16 cellular contexts compared by ENCODE assay signal in genomic region chr4:85426366-85426765, GRCh38. TPM values are rescaled to one million over a fixed set of nuclear protein-coding genes. Genes with fewer than 3 reads are reported as not detected.
DNase-seq lines count a peak whose midpoint lies in the region; ATAC-seq and TF ChIP-seq lines count a peak whose summit lies in the region.
"Had no signal": no experiment of that assay in that cellular context is flagged by ENCODE, and none has a peak within 500 bp of the region (broad histone marks: within the 10 kb centered on the region; RNA-seq: fewer than 3 reads in every experiment).

No MANE protein-coding gene starts in this region.

- no peak for TF ChIP-seq EP300 in transverse colon (IDR thresholded peaks at IDR 0.05; ENCODE audit: low read depth)

- DNase-seq in GM23338 (ENCODE audit: low spot score) (peak; percentile 42), NCI-H69 (lab: John Stamatoyannopoulos, UW) (peak; percentile 1), left cardiac atrium (no peak), myocyte (ENCODE audit: low read depth) (peak; percentile 44), transverse colon (no peak)
- DNase-seq: Calu3; CD8-positive, alpha-beta T cell; DMS79 treated with DMSO at 0.1 percent for 48 hours; GF-D8; H9; IMR-90 had no signal

- peaks cover 5% of the 10 kb centered on the region for H3K27me3 Mint-ChIP-seq in GM23338 (ENCODE audit: insufficient read depth, low read depth, poor library complexity)
- H3K27me3 Mint-ChIP-seq: B cell had no signal

- TF ChIP-seq CTCF in GM23338 (conservative IDR thresholded peaks at IDR 0.05; ENCODE audit: low read depth in 2 of 2): no peak
- TF ChIP-seq CTCF in transverse colon (IDR thresholded peaks at IDR 0.05): no peak

- H3K27ac ChIP-seq in GM23338 (ENCODE audit: low read depth): no peak overlapping the region
- no peak overlapping the region for H3K27ac ChIP-seq in transverse colon
- H3K27ac ChIP-seq: BLaER1 treated with 17β-estradiol and CSF1 and Interleukin-3, amounts not matched to agents 10 nM and 100 nM; HL-60 had no signal

- no peak overlapping the region for H3K4me3 Mint-ChIP-seq in GM23338
- H3K4me3 Mint-ChIP-seq: B cell; CD8-positive, alpha-beta T cell; H9 had no signal

- H3K79me2 ChIP-seq in GM23338 (replicated peaks; ENCODE audit: insufficient read depth): no peaks in the 10 kb centered on the region

- 81 to 84% methylated on average over 3 of the region's 3 CpGs for WGBS in transverse colon (ENCODE audit: low coverage in 1 of 2), 2 donors

- H3K4me1 Mint-ChIP-seq in GM23338: peaks cover 17% of the 10 kb centered on the region; the same call in 2 of the 3 replicates

- H3K4me2 ChIP-seq in GM23338: no peak overlapping the region
- H3K4me2 ChIP-seq: BLaER1 treated with 17β-estradiol and CSF1 and Interleukin-3, amounts not matched to agents 10 nM and 100 nM had no signal

- H3K36me3 ChIP-seq in GM23338 (ENCODE audit: insufficient read depth) (no peaks in the 10 kb centered on the region), transverse colon (no peaks in the 10 kb centered on the region)
- H3K36me3 ChIP-seq: BLaER1 treated with 17β-estradiol and CSF1 and Interleukin-3, amounts not matched to agents 10 nM and 100 nM had no signal

- no peak overlapping the region for H2AFZ ChIP-seq in GM23338

- no peaks in the 10 kb centered on the region; the same call in 1 of the 2 replicates for H3K9me2 ChIP-seq in GM23338 (ENCODE audit: insufficient read depth)

- no peak for TF ChIP-seq POLR2A in transverse colon (IDR thresholded peaks at IDR 0.05)

- no peaks in the 10 kb centered on the region for H3K9me3 ChIP-seq in transverse colon
- H3K9me3 ChIP-seq: BLaER1 treated with 17β-estradiol and CSF1 and Interleukin-3, amounts not matched to agents 10 nM and 100 nM had no signal

- ATAC-seq in GM23338 (no peak), left cardiac atrium (peak; percentile 40 to 83), SK-N-SH treated with all-trans-retinoic acid at 6 μM for 48 hours (no peak), HG02759 (IDR thresholded peaks at IDR 0.05; ENCODE audit: unreplicated experiment) (no peak)
- ATAC-seq: CD8-positive, alpha-beta T cell had no signal

- H3F3A ChIP-seq in GM23338 (replicated peaks; ENCODE audit: low read depth): no peaks in the 10 kb centered on the region

- H3K36me3 Mint-ChIP-seq in GM23338 (ENCODE audit: low read depth): no peaks in the 10 kb centered on the region
- H3K36me3 Mint-ChIP-seq: CD8-positive, alpha-beta T cell had no signal

- in situ Hi-C loops in transverse colon (cut with MboI; ENCODE audit: low pct_ligation_motif_present in 1 of 4, low pct_unique_long_range_greater_than_20kb in 1 of 4, low sequenced_read_pairs in 3 of 4): no loop called here

- H3K4me1 ChIP-seq in GM23338 (ENCODE audit: insufficient read depth): 0 out of 2 replicates have a peak, but pooled peaks cover 8% of the 10 kb centered on the region
- H3K4me1 ChIP-seq in transverse colon: no peaks in the 10 kb centered on the region

- H3K4me3 ChIP-seq in GM23338 (no peak overlapping the region), transverse colon (no peak overlapping the region)
- H3K4me3 ChIP-seq: BLaER1 treated with 17β-estradiol and CSF1 and Interleukin-3, amounts not matched to agents 10 nM and 100 nM had no signal

- H3K27ac Mint-ChIP-seq in GM23338: no peak overlapping the region
- H3K27ac Mint-ChIP-seq: B cell; CD8-positive, alpha-beta T cell; H9 had no signal

- intact Hi-C loops in left cardiac atrium (cut with DNase I) (no loop called here), transverse colon (cut with DNase I; ENCODE audit: low total_unique reads) (no loop called here)

- H4K20me1 ChIP-seq in GM23338 (replicated peaks; ENCODE audit: insufficient read depth): no peaks in the 10 kb centered on the region
- H4K20me1 ChIP-seq: BLaER1 treated with 17β-estradiol and CSF1 and Interleukin-3, amounts not matched to agents 10 nM and 100 nM had no signal

- no peaks in the 10 kb centered on the region for H3K9me3 Mint-ChIP-seq in GM23338
- H3K9me3 Mint-ChIP-seq: H9 had no signal

- H3K27me3 ChIP-seq in GM23338 (ENCODE audit: insufficient read depth): no peaks in the 10 kb centered on the region
- no peaks in the 10 kb centered on the region for H3K27me3 ChIP-seq in transverse colon
- H3K27me3 ChIP-seq: BLaER1 treated with 17β-estradiol and CSF1 and Interleukin-3, amounts not matched to agents 10 nM and 100 nM had no signal

TF ChIP-seq in GM23338, 12 proteins besides CTCF, POLR2A, EP300 and RAD21 (continues in another document):
- TF ChIP-seq EZH2phosphoT487 (IDR thresholded peaks at IDR 0.05; ENCODE audit: unreplicated experiment) (no peak), JUNB (IDR thresholded peaks at IDR 0.05; ENCODE audit: unreplicated experiment) (no peak), POLR2AphosphoS5 (IDR thresholded peaks at IDR 0.05; ENCODE audit: low read depth) (no peak), STAT1 (IDR thresholded peaks at IDR 0.05; ENCODE audit: unreplicated experiment) (no peak), REST (IDR thresholded peaks at IDR 0.05; ENCODE audit: unreplicated experiment) (no peak), ZNF331 (CRISPR knock-in tag; IDR thresholded peaks at IDR 0.05; ENCODE audit: low read depth) (no peak), ZNF114 (CRISPR knock-in tag; IDR thresholded peaks at IDR 0.05) (no peak)

TF ChIP-seq in SK-N-SH treated with all-trans-retinoic acid at 6 μM for 48 hours, 23 proteins besides CTCF, POLR2A, EP300 and RAD21:
- TF ChIP-seq ISL1 (CRISPR knock-in tag; IDR thresholded peaks at IDR 0.05): no peak
- no peak for TF ChIP-seq RARB (CRISPR knock-in tag; IDR thresholded peaks at IDR 0.05)
- no peak for TF ChIP-seq ESRRG (CRISPR knock-in tag; IDR thresholded peaks at IDR 0.05)
- no peak for TF ChIP-seq BACH2 (CRISPR knock-in tag; IDR thresholded peaks at IDR 0.05; ENCODE audit: borderline replicate concordance)
- no peak for TF ChIP-seq TOX (CRISPR knock-in tag; IDR thresholded peaks at IDR 0.05; ENCODE audit: borderline replicate concordance)
- TF ChIP-seq GLIS3 (CRISPR knock-in tag; IDR thresholded peaks at IDR 0.05): no peak

RNA-seq across cellular contexts. Expression of gene ARHGAP24, which starts 48.6 kb away (rescaled TPM):
- total RNA-seq in GM23338 (2014; rRNA removed; shearing (Covaris generic)): 0.21 TPM in 1 of 2 replicates, not detected in the other
- 0.36 and 0.50 TPM in 2 replicates for polyA plus RNA-seq in GM23338 (2016; fragmentation: Nextera tagmentation; extraction: Ambion mirVana)
- total RNA-seq in left cardiac atrium: 10 to 100 TPM; 30.2 to 38.3 TPM
- 58.1 and 62.4 TPM in 2 replicates for total RNA-seq in myocyte
- 19.4 TPM for polyA plus RNA-seq in myocyte (2012)
- total RNA-seq in transverse colon: 10 to 100 TPM in 2 of 4 donors, 1 to 10 TPM in 2; 4.2 to 32.0 (median 12.6) TPM

Comparison
In these comparisons a context has a peak if more than half of its experiments do, and no peak if none do; other contexts are left out.
1. ATAC-seq: peak in left cardiac atrium (2 of 2); none in GM23338 (single experiment), SK-N-SH treated with all-trans-retinoic acid at 6 μM for 48 hours (single experiment) and HG02759 (single experiment).
2. DNase-seq: peak in GM23338 (single experiment), NCI-H69 (single experiment) and myocyte (single experiment); none in left cardiac atrium (single experiment) and transverse colon (single experiment).